In genomic region chr22:31692186-31692886, GRCh38 we compare ENCODE assay signal across 10 cellular contexts. TPM values are rescaled to one million over a fixed set of nuclear protein-coding genes. Genes with fewer than 3 reads are reported as not detected.
DNase-seq lines count a peak whose midpoint lies in the region; ATAC-seq, FAIRE-seq and TF ChIP-seq lines count a peak whose summit lies in the region.
"Had no signal": no experiment of that assay in that cellular context is flagged by ENCODE, and none has a peak within 500 bp of the region (broad histone marks: within the 10 kb centered on the region; RNA-seq: fewer than 3 reads in every experiment).

No MANE protein-coding gene starts in this region.

- H3K27ac ChIP-seq in brain microvascular endothelial cell (no peak overlapping the region), psoas muscle (no peak overlapping the region)

- no peaks in the 10 kb centered on the region for H3K4me1 ChIP-seq in psoas muscle

- no peaks in the 10 kb centered on the region for H3K9me3 ChIP-seq in psoas muscle

- in situ Hi-C loops in brain microvascular endothelial cell (cut with HindIII; ENCODE audit: low pct_ligation_motif_present, low sequenced_read_pairs): no loop called here

- DNase-seq in GM19239 (ENCODE audit: insufficient read length, low spot score) (no peak), NOMO-1 treated with dmso at 0.1 percent for 144 hours (lab: John Stamatoyannopoulos, UW; ENCODE audit: unreplicated experiment) (peak; percentile 4), brain microvascular endothelial cell (peak; percentile 53), non-pigmented ciliary epithelial cell (ENCODE audit: low read depth) (peak; percentile 43), psoas muscle (no peak), nucleus accumbens (lab: John Stamatoyannopoulos, UW) (no peak), NCI-H748 (lab: John Stamatoyannopoulos, UW; ENCODE audit: unreplicated experiment) (no peak)
- DNase-seq: aorta, hypothalamus, NCI-H526 had no signal

- TF ChIP-seq CTCF in brain microvascular endothelial cell (IDR thresholded peaks at IDR 0.05; ENCODE audit: low read depth, low read length, missing control alignments) (no peak), psoas muscle (IDR thresholded peaks at IDR 0.05) (no peak)

- WGBS in psoas muscle, 3 donors: 92 to 94% (median 94%) methylated on average over 1 of the region's 1 CpG

- ATAC-seq in psoas muscle: no peak

- intact Hi-C loops in psoas muscle (cut with DNase I): no loop called here

- H3K36me3 ChIP-seq in brain microvascular endothelial cell (replicated peaks) (peaks cover 3% of the 10 kb centered on the region), psoas muscle (ENCODE audit: insufficient read depth in 1 of 2, low read depth in 1 of 2) (peaks cover 3 to 82% of the 10 kb centered on the region in 2 donors)

- H3K4me3 ChIP-seq in brain microvascular endothelial cell (ENCODE audit: low read depth, low read length) (no peak overlapping the region), psoas muscle (no peak overlapping the region)

- H3K27me3 ChIP-seq in brain microvascular endothelial cell (replicated peaks) (no peaks in the 10 kb centered on the region), psoas muscle (ENCODE audit: insufficient read depth in 3 of 3, low read length in 2 of 3) (no peaks in the 10 kb centered on the region)

- peak; percentile 4 for FAIRE-seq in GM19239 (lab: Jason Lieb, UNC)

RNA-seq across cellular contexts. Expression of gene PISD, which starts 30.3 kb away (rescaled TPM):
- 10 to 100 TPM; 11.1 to 24.2 (median 17.2) TPM for total RNA-seq in psoas muscle
- polyA plus RNA-seq in psoas muscle: 10 to 100 TPM; 10.2 to 18.7 (median 15.2) TPM

RNA-seq across cellular contexts. Expression of gene PRR14L, which starts 57.6 kb away (rescaled TPM):
- total RNA-seq in psoas muscle: 10 to 100 TPM in 3 of 4 donors, 1 to 10 TPM in 1; 8.8 to 16.4 (median 12.6) TPM
- 1 to 10 TPM; 2.7 to 7.0 (median 5.8) TPM for polyA plus RNA-seq in psoas muscle

Comparison
In these comparisons a context has a peak if more than half of its experiments do, and no peak if none do; other contexts are left out.
1. DNase-seq: peak in NOMO-1 treated with dmso at 0.1 percent for 144 hours (single experiment), brain microvascular endothelial cell (single experiment) and non-pigmented ciliary epithelial cell (single experiment); none in GM19239 (single experiment), psoas muscle (0 of 2), nucleus accumbens (0 of 56) and NCI-H748 (single experiment).